9 cellular contexts compared by ENCODE assay signal in the genomic region with DNA sequence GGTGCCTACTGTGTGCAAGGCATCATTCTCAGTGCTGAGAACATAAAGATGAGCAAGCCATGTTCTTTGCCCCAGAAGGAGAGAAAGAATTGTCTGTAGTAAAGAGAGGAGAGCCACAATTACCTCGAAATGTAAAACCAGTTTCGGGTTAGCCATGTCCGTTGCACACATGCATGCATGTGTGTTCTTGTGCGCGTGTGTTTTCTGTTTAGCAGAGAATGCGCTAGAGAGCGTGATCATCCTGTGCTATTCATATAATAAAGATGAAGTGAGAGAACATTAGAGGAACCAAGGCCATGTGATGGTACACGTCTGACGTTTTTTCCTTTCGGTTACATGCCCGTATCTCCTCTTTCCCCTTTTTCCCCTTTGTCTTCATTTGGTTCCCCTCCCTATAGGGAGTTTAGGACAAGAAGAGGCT.
DNase-seq lines count a peak whose midpoint lies in the region; ATAC-seq and TF ChIP-seq lines count a peak whose summit lies in the region.
"Had no signal": no experiment of that assay in that cellular context is flagged by ENCODE, and none has a peak within 500 bp of the region (broad histone marks: within the 10 kb centered on the region; RNA-seq: fewer than 3 reads in every experiment).

No MANE protein-coding gene starts in this region.

- H3K23me2 ChIP-seq in H9 (ENCODE audit: insufficient read length, low read depth, low read length, poor library complexity, severe bottlenecking): no peaks in the 10 kb centered on the region

- H2BK20ac ChIP-seq in H9 (ENCODE audit: low read depth, low read length, poor library complexity, severe bottlenecking): no peak overlapping the region

- no peak for DNase-seq in stimulated activated naive CD8-positive, alpha-beta T cell treated with anti-CD3 and anti-CD28 coated beads, Interleukin-15, Interleukin-2, amounts not matched to agents 100 U/mL and 50 U/mL, for 24 hours
- DNase-seq in colonic mucosa (no peak), aorta (no peak), NCI-H2107 treated with DMSO at 0.1 percent for 48 hours (lab: John Stamatoyannopoulos, UW; ENCODE audit: unreplicated experiment) (no peak), H9 (no peak)
- DNase-seq in activated effector memory CD4-positive, alpha-beta T cell treated with Interleukin-2 at 50 U/mL for 16 hours: no peak

- H4K91ac ChIP-seq in H9 (ENCODE audit: insufficient read length, low read depth, low read length): no peak overlapping the region

- ATAC-seq in stimulated activated naive CD8-positive, alpha-beta T cell treated with anti-CD3 and anti-CD28 coated beads, Interleukin-15, Interleukin-2, amounts not matched to agents 100 U/mL and 50 U/mL, for 24 hours: no peak
- peak; percentile 39 for ATAC-seq in HG03159 (IDR thresholded peaks at IDR 0.05; ENCODE audit: unreplicated experiment)
- peak; percentile 42 for ATAC-seq in aorta (ENCODE audit: low FRiP score)

- no peaks in the 10 kb centered on the region for H3K4me1 Mint-ChIP-seq in stimulated activated naive CD8-positive, alpha-beta T cell treated with anti-CD3 and anti-CD28 coated beads, Interleukin-15, Interleukin-2, amounts not matched to agents 100 ng/mL and 50 ng/mL, for 24 hours (ENCODE audit: low read depth)
- H3K4me1 Mint-ChIP-seq in H9: peaks cover 6 to 11% of the 10 kb centered on the region in 2 experiments

- H3K36me3 Mint-ChIP-seq in stimulated activated naive CD8-positive, alpha-beta T cell treated with anti-CD3 and anti-CD28 coated beads, Interleukin-15, Interleukin-2, amounts not matched to agents 100 ng/mL and 50 ng/mL, for 24 hours (ENCODE audit: low read depth): peaks cover 36% of the 10 kb centered on the region
- peaks cover 0 to 9% (median 0%) of the 10 kb centered on the region in 3 experiments; a peak in 4 of 7 replicates for H3K36me3 Mint-ChIP-seq in H9 (ENCODE audit: insufficient read depth in 1 of 3, low read depth in 3 of 3)

- no peak overlapping the region for H3K4me3 Mint-ChIP-seq in stimulated activated naive CD8-positive, alpha-beta T cell treated with anti-CD3 and anti-CD28 coated beads, Interleukin-15, Interleukin-2, amounts not matched to agents 100 ng/mL and 50 ng/mL, for 24 hours
- no peak overlapping the region for H3K4me3 Mint-ChIP-seq in H9

- H4K8ac ChIP-seq in H9 (replicated peaks; ENCODE audit: insufficient read length, low read depth, low read length): no peak overlapping the region

- H4K5ac ChIP-seq in H9 (ENCODE audit: insufficient read length, low read depth, low read length): no peak overlapping the region

- no peak overlapping the region for H3K4me2 ChIP-seq in H9 (ENCODE audit: insufficient read depth, insufficient read length, low read length)

- H3K4me3 ChIP-seq in colonic mucosa (no peak overlapping the region), aorta (ENCODE audit: low read length in 2 of 2) (no peak overlapping the region)
- H3K4me3 ChIP-seq: SJSA1 had no signal

- H3K14ac ChIP-seq in H9 (ENCODE audit: insufficient read depth, low read length): no peak overlapping the region

- no peaks in the 10 kb centered on the region for H3K4me1 ChIP-seq in colonic mucosa
- H3K4me1 ChIP-seq in aorta (ENCODE audit: control insufficient read depth in 1 of 2, insufficient read depth in 2 of 2, low read length in 2 of 2): no peaks in the 10 kb centered on the region
- peaks cover 4% of the 10 kb centered on the region; the same call in 1 of the 2 replicates for H3K4me1 ChIP-seq in H9 (ENCODE audit: insufficient read depth, low read length)
- H3K4me1 ChIP-seq: SJSA1 had no signal

- no peak overlapping the region for H2AFZ ChIP-seq in H9 (ENCODE audit: low read length)

- no peak overlapping the region for H3K56ac ChIP-seq in H9 (ENCODE audit: insufficient read length, low read depth, low read length)

- 92 to 93% methylated on average over 11 of the region's 11 CpGs for WGBS in aorta, 2 donors
- no CpG with 5 or more reads among the region's 11 CpGs for WGBS in H9 (ENCODE audit: extremely low coverage, insufficient read length, low lambda C conversion rate)

- H3K27ac Mint-ChIP-seq in stimulated activated naive CD8-positive, alpha-beta T cell treated with anti-CD3 and anti-CD28 coated beads, Interleukin-15, Interleukin-2, amounts not matched to agents 100 ng/mL and 50 ng/mL, for 24 hours: peak overlapping the region; percentile 99
- H3K27ac Mint-ChIP-seq in H9: peak overlapping the region in 1 of 3 experiments; percentile 50; a peak in 1 of 7 replicates

- no peaks in the 10 kb centered on the region for H3K27me3 ChIP-seq in colonic mucosa
- H3K27me3 ChIP-seq in aorta (ENCODE audit: control insufficient read depth in 1 of 2, insufficient read depth in 2 of 2, low read length in 1 of 2): no peaks in the 10 kb centered on the region
- H3K27me3 ChIP-seq in H9 (ENCODE audit: insufficient read depth, low read length): no peaks in the 10 kb centered on the region
- H3K27me3 ChIP-seq: SJSA1 had no signal

- H3K36me3 ChIP-seq in colonic mucosa: no peaks in the 10 kb centered on the region
- H3K36me3 ChIP-seq in aorta (ENCODE audit: control insufficient read depth in 1 of 2, insufficient read depth in 2 of 2, low read length in 1 of 2): no peaks in the 10 kb centered on the region
- H3K36me3 ChIP-seq: SJSA1 had no signal

- intact Hi-C loops in colonic mucosa (cut with DNase I) (no loop called here), aorta (cut with DNase I) (no loop called here)

- H4K20me1 ChIP-seq in H9 (ENCODE audit: control insufficient read depth, insufficient read depth, insufficient read length): no peaks in the 10 kb centered on the region

- no peak overlapping the region for H3T11ph ChIP-seq in H9 (ENCODE audit: low read length)

- H3K9me3 ChIP-seq in colonic mucosa (no peaks in the 10 kb centered on the region), aorta (ENCODE audit: control insufficient read depth, low read length) (no peaks in the 10 kb centered on the region), H9 (ENCODE audit: control insufficient read depth, low read depth, low read length) (no peaks in the 10 kb centered on the region)
- H3K9me3 ChIP-seq: SJSA1 had no signal

- H2BK15ac ChIP-seq in H9 (ENCODE audit: low read depth, low read length): no peak overlapping the region

- H3K79me2 ChIP-seq in H9 (ENCODE audit: insufficient read depth, low read length): no peaks in the 10 kb centered on the region

- H2BK5ac ChIP-seq in H9 (ENCODE audit: insufficient read length, low read length): no peak overlapping the region

- peak overlapping the region; percentile 7 to 42 for H3K9ac ChIP-seq in colonic mucosa (ENCODE audit: low read depth in 2 of 2, low read length in 2 of 2)
- no peak overlapping the region for H3K9ac ChIP-seq in H9 (ENCODE audit: extremely low read depth, insufficient read length, low read length)

- no peaks in the 10 kb centered on the region for H3K79me1 ChIP-seq in H9 (ENCODE audit: insufficient read depth, low read depth, low read length, poor library complexity, severe bottlenecking)

- no peak overlapping the region for H2BK120ac ChIP-seq in H9 (ENCODE audit: low read depth, low read length, poor library complexity, severe bottlenecking)

- H2BK12ac ChIP-seq in H9 (ENCODE audit: insufficient read length, low read depth, low read length): no peak overlapping the region

- no peaks in the 10 kb centered on the region for H3K27me3 Mint-ChIP-seq in stimulated activated naive CD8-positive, alpha-beta T cell treated with anti-CD3 and anti-CD28 coated beads, Interleukin-15, Interleukin-2, amounts not matched to agents 100 ng/mL and 50 ng/mL, for 24 hours
- no peaks in the 10 kb centered on the region; the same call in 1 of the 2 replicates for H3K27me3 Mint-ChIP-seq in H9 (ENCODE audit: low read depth)

- H3K9me3 Mint-ChIP-seq in stimulated activated naive CD8-positive, alpha-beta T cell treated with anti-CD3 and anti-CD28 coated beads, Interleukin-15, Interleukin-2, amounts not matched to agents 100 ng/mL and 50 ng/mL, for 24 hours: no peaks in the 10 kb centered on the region
- H3K9me3 Mint-ChIP-seq in H9: no peaks in the 10 kb centered on the region

- no peak for TF ChIP-seq CTCF in colonic mucosa (IDR thresholded peaks at IDR 0.05)
- no peak for TF ChIP-seq CTCF in H9 (conservative IDR thresholded peaks at IDR 0.05)

- H3K23ac ChIP-seq in H9 (ENCODE audit: insufficient read length, low read depth, low read length): no peak overlapping the region

- no peak overlapping the region for H3K4ac ChIP-seq in H9 (ENCODE audit: low read depth, low read length)

- H3K18ac ChIP-seq in H9 (ENCODE audit: insufficient read length, low read depth, low read length): no peak overlapping the region

- H3K27ac ChIP-seq in colonic mucosa (peak overlapping the region; percentile 50), aorta (ENCODE audit: low read depth in 1 of 2, low read length in 2 of 2) (no peak overlapping the region), H9 (ENCODE audit: insufficient read length, low read depth, low read length) (no peak overlapping the region)
- H3K27ac ChIP-seq: SJSA1 had no signal

- H2AK5ac ChIP-seq in H9 (ENCODE audit: insufficient read length, low read length): no peak overlapping the region
